Comparison of ENCODE assay signal across 8 cellular contexts in genomic region chr3:48428088-48428862, GRCh38. TPM values are rescaled to one million over a fixed set of nuclear protein-coding genes. Genes with fewer than 3 reads are reported as not detected.
DNase-seq lines count a peak whose midpoint lies in the region; ATAC-seq, FAIRE-seq and TF ChIP-seq lines count a peak whose summit lies in the region.

No MANE protein-coding gene starts in this region.

- no peaks in the 10 kb centered on the region for H3K79me2 ChIP-seq in ACC112 (ENCODE audit: control insufficient read depth, insufficient read depth, low read length, unreplicated experiment)
- H3K79me2 ChIP-seq in HepG2 (ENCODE audit: insufficient read depth, low read length): peaks cover 56% of the 10 kb centered on the region

- H3K4me1 ChIP-seq in ACC112 (ENCODE audit: control insufficient read depth, insufficient read depth, low read length, unreplicated experiment) (peaks cover 24% of the 10 kb centered on the region), HEK293 (ENCODE audit: control insufficient read depth, insufficient read depth, low read length) (peaks cover 3% of the 10 kb centered on the region; the same call in 1 of the 2 replicates), body of pancreas (peaks cover 70% of the 10 kb centered on the region), HepG2 (ENCODE audit: insufficient read depth, low read length) (peaks cover 83% of the 10 kb centered on the region), transverse colon (peaks cover 32 to 56% (median 49%) of the 10 kb centered on the region in 4 donors)

- no peaks in the 10 kb centered on the region for H3K9me3 ChIP-seq in HEK293 (ENCODE audit: control insufficient read depth, insufficient read depth, low read depth, low read length)
- no peaks in the 10 kb centered on the region for H3K9me3 ChIP-seq in body of pancreas
- no peaks in the 10 kb centered on the region for H3K9me3 ChIP-seq in HepG2 (ENCODE audit: low read length)
- H3K9me3 ChIP-seq in transverse colon: no peaks in the 10 kb centered on the region

- POLR2A ChIA-PET in HEK293 (lab: Yijun Ruan, JAX): interaction anchor here (1.0 kb wide), 1 partner anchor 12 kb away, joined by 6 read pairs; the partner anchor contains the start of genes CCDC51 and TMA7
- POLR2A ChIA-PET in HepG2 (lab: Yijun Ruan, JAX): interaction anchor here (0.5 to 9.0 kb wide), 15 partner anchors 8 to 194 kb away, joined by 3 to 130 read pairs (median 7); partner anchors contain the start of genes ATRIP, CCDC51, PFKFB4 and TMA7

- H3K4me3 ChIP-seq in ACC112 (ENCODE audit: low read depth, low read length) (peak overlapping the region; percentile 85), HEK293 (ENCODE audit: low read depth, low read length) (peak overlapping the region; percentile 70), body of pancreas (peak overlapping the region; percentile 39 to 69), HepG2 (replicated peaks in 1 of 3; ENCODE audit: insufficient read depth in 1 of 3, low read depth in 2 of 3, low read length in 3 of 3) (peak overlapping the region; percentile 79 to 93 (median 86)), transverse colon (peak overlapping the region; percentile 56 to 83 (median 69))

- H3K27me3 ChIP-seq in ACC112 (ENCODE audit: insufficient read depth, low read length) (no peaks in the 10 kb centered on the region), body of pancreas (no peaks in the 10 kb centered on the region), HepG2 (ENCODE audit: control insufficient read depth in 1 of 2, insufficient read depth in 2 of 2, low read length in 2 of 2) (no peaks in the 10 kb centered on the region), transverse colon (no peaks in the 10 kb centered on the region)

- in situ Hi-C loops in HepG2 (cut with HindIII; ENCODE audit: extremely low pct_ligation_motif_present, low pct_unique_long_range_greater_than_20kb) (no loop called here), transverse colon (cut with MboI; ENCODE audit: low pct_ligation_motif_present in 1 of 4, low pct_unique_long_range_greater_than_20kb in 1 of 4, low sequenced_read_pairs in 3 of 4) (no loop called here)

- peaks cover 10% of the 10 kb centered on the region; the same call in 1 of the 2 replicates for H3K36me3 ChIP-seq in ACC112 (ENCODE audit: insufficient read depth, low read length)
- peaks cover 0 to 23% of the 10 kb centered on the region in 2 experiments; a peak in 1 of 3 replicates for H3K36me3 ChIP-seq in HEK293 (ENCODE audit: control insufficient read depth in 2 of 2, insufficient read depth in 1 of 2, low read length in 2 of 2)
- peaks cover 0 to 3% of the 10 kb centered on the region in 2 donors for H3K36me3 ChIP-seq in body of pancreas (replicated peaks in 1 of 2; ENCODE audit: insufficient read depth in 1 of 2, low read depth in 2 of 2)
- H3K36me3 ChIP-seq in HepG2 (replicated peaks in 1 of 2; ENCODE audit: control insufficient read depth in 1 of 2, insufficient read depth in 2 of 2, low read length in 2 of 2): peaks cover 13 to 24% of the 10 kb centered on the region in 2 experiments
- H3K36me3 ChIP-seq in transverse colon: no peaks in the 10 kb centered on the region

- DNase-seq in body of pancreas (peak; percentile 74 to 85 (median 84)), HepG2 (ENCODE audit: low spot score) (peak; percentile 90), transverse colon (peak; percentile 80), NCI-H2227 (lab: John Stamatoyannopoulos, UW; ENCODE audit: unreplicated experiment) (no peak), NCI-H2171 treated with DMSO at 0.1 percent for 48 hours (lab: John Stamatoyannopoulos, UW) (no peak)

- TF ChIP-seq EP300 in HepG2 (IDR thresholded peaks at IDR 0.05; ENCODE audit: low read depth in 2 of 2, low read length in 2 of 2): no peak; a peak in 1 of 4 replicates
- no peak for TF ChIP-seq EP300 in HepG2 (CRISPR knock-in tag; IDR thresholded peaks at IDR 0.05; ENCODE audit: borderline replicate concordance)
- TF ChIP-seq EP300 in transverse colon (IDR thresholded peaks at IDR 0.05; ENCODE audit: low read depth): no peak

- TF ChIP-seq RAD21 in HepG2 (CRISPR knock-in tag; IDR thresholded peaks at IDR 0.05): peak; percentile 43; the same call in 1 of the 2 replicates

- no peak overlapping the region for H3K27ac ChIP-seq in ACC112 (ENCODE audit: low read depth, low read length)
- H3K27ac ChIP-seq in HEK293 (ENCODE audit: extremely low read depth, low read depth, low read length): no peak overlapping the region
- peak overlapping the region; percentile 90 to 96 (median 94) for H3K27ac ChIP-seq in body of pancreas
- peak overlapping the region; percentile 99 for H3K27ac ChIP-seq in HepG2 (ENCODE audit: extremely low read length, insufficient read depth, low read length)
- H3K27ac ChIP-seq in transverse colon: peak overlapping the region; percentile 90 to 97 (median 92)

- CTCF ChIA-PET in HEK293 (lab: Yijun Ruan, JAX): interaction anchor here (0.8 to 4.1 kb wide), 2 partner anchors 8 to 14 kb away, joined by 3 to 25 read pairs; no protein-coding TSS in a partner anchor
- CTCF ChIA-PET in HepG2 (lab: Yijun Ruan, JAX; ENCODE audit: low intra/inter-chr PET ratio, low total read pairs): interaction anchor here (3.1 kb wide), 1 partner anchor 7 kb away, joined by 14 read pairs; no protein-coding TSS in a partner anchor

- H2AFZ ChIP-seq in ACC112 (ENCODE audit: low read length, unreplicated experiment) (no peak overlapping the region), HepG2 (ENCODE audit: low read length) (no peak overlapping the region)

- peak overlapping the region; percentile 100 for H3K4me2 ChIP-seq in HepG2 (ENCODE audit: low read depth, low read length)

- 13% methylated on average over 18 of the region's 18 CpGs; no CpG with 5 or more reads in 1 of the 2 donors for WGBS in body of pancreas, 2 donors
- 0% methylated on average over 2 of the region's 18 CpGs for WGBS in HepG2 (ENCODE audit: low lambda C conversion rate)
- WGBS in transverse colon (ENCODE audit: low coverage in 1 of 2), 2 donors: 34% methylated on average over 18 of the region's 18 CpGs; no CpG with 5 or more reads in 1 of the 2 donors

- H3K9ac ChIP-seq in HepG2 (ENCODE audit: insufficient read depth, low read depth, low read length): peak overlapping the region; percentile 96

- BruUV-seq in HepG2 (replicated peaks; lab: Mats Ljungman, UMichigan): no TSS peak

- ATAC-seq in body of pancreas (peak; percentile 52), HepG2 (peak; percentile 66), GM21619 (IDR thresholded peaks at IDR 0.05; ENCODE audit: unreplicated experiment) (no peak)

- H4K20me1 ChIP-seq in HepG2 (ENCODE audit: insufficient read depth, low read length): peaks cover 50% of the 10 kb centered on the region

- TF ChIP-seq POLR2A in body of pancreas (IDR thresholded peaks at IDR 0.05) (peak in 2 of 3 donors; percentile 51 to 52), HepG2 (IDR thresholded peaks at IDR 0.05; ENCODE audit: insufficient read depth in 1 of 2, low read depth in 2 of 2, low read length in 2 of 2) (no peak), transverse colon (IDR thresholded peaks at IDR 0.05) (peak; percentile 61)

- TF ChIP-seq CTCF in HEK293 (tag by site-specific recombination; IDR thresholded peaks at IDR 0.05): no peak
- TF ChIP-seq CTCF in body of pancreas (IDR thresholded peaks at IDR 0.05): no peak
- TF ChIP-seq CTCF in HepG2 (CRISPR knock-in tag; IDR thresholded peaks at IDR 0.05): no peak
- TF ChIP-seq CTCF in transverse colon (IDR thresholded peaks at IDR 0.05): no peak

- intact Hi-C loops in body of pancreas (cut with DNase I): no loop called here
- intact Hi-C loops in HepG2 (cut with micrococcal nuclease; ENCODE audit: unreplicated experiment): no loop called here
- intact Hi-C loops in transverse colon (cut with DNase I; ENCODE audit: low total_unique reads): no loop called here

- FAIRE-seq in HepG2 (lab: Jason Lieb, UNC): peak; percentile 93

RNA-seq across cellular contexts. Expression of gene PLXNB1, which starts 1.6 kb away (rescaled TPM):
- total RNA-seq in body of pancreas: 100 to 1,000 TPM; 118 to 311 TPM
- 25.4 and 86.0 TPM in 2 replicates for total RNA-seq in HepG2 (2016; rRNA removed; fragmentation: Illumina TruSeq; extraction: Trizol)
- 33.1 and 33.9 TPM in 2 replicates for total RNA-seq in HepG2 (2016; cell fraction: cytosol; rRNA removed; fragmentation: Illumina TruSeq; extraction: Trizol; ENCODE audit: low read depth)
- 23.9 and 92.3 TPM in 2 replicates for total RNA-seq in HepG2 (2016; cell fraction: insoluble cytoplasmic fraction; rRNA removed; fragmentation: Illumina TruSeq; extraction: Trizol)
- total RNA-seq in HepG2 (2016; cell fraction: membrane; rRNA removed; fragmentation: Illumina TruSeq; extraction: Trizol): 30.7 and 31.8 TPM in 2 replicates
- 140 and 158 TPM in 2 replicates for total RNA-seq in HepG2 (2016; cell fraction: nucleus; rRNA removed; fragmentation: Illumina TruSeq; extraction: Trizol)
- polyA plus RNA-seq in HepG2 (2011; rRNA removed): 143 and 179 TPM in 2 replicates
- polyA plus RNA-seq in HepG2 (2011; cell fraction: cytosol; rRNA removed): 71.5 and 83.2 TPM in 2 replicates
- 1,144 and 1,345 TPM in 2 replicates for polyA plus RNA-seq in HepG2 (2011; cell fraction: nucleus; rRNA removed)
- polyA plus RNA-seq in HepG2 (2012): 140 and 149 TPM in 2 replicates
- 5.5 and 6.7 TPM in 2 replicates for polyA plus RNA-seq in HepG2 (2016; cell fraction: cytosol; fragmentation: Illumina TruSeq; extraction: Trizol; ENCODE audit: low read depth)
- polyA plus RNA-seq in HepG2 (2016; cell fraction: insoluble cytoplasmic fraction; fragmentation: Illumina TruSeq; extraction: Trizol; ENCODE audit: low read depth): 23.3 and 26.9 TPM in 2 replicates
- 12.8 and 12.9 TPM in 2 replicates for polyA plus RNA-seq in HepG2 (2016; cell fraction: membrane; fragmentation: Illumina TruSeq; extraction: Trizol; ENCODE audit: low read depth)
- 420 and 470 TPM in 2 replicates for polyA plus RNA-seq in HepG2 (2016; cell fraction: nucleus; fragmentation: Illumina TruSeq; extraction: Trizol; ENCODE audit: insufficient read depth, low read depth)
- 83.4 and 325 TPM in 2 replicates for polyA minus RNA-seq in HepG2 (2011; rRNA and poly(A)+ RNA removed; ENCODE audit: low replicate concordance)
- polyA minus RNA-seq in HepG2 (2011; cell fraction: cytosol; rRNA and poly(A)+ RNA removed): 54.4 and 79.5 TPM in 2 replicates
- polyA minus RNA-seq in HepG2 (2011; cell fraction: nucleus; rRNA and poly(A)+ RNA removed): 295 and 329 TPM in 2 replicates
- total RNA-seq in transverse colon: 100 to 1,000 TPM; 129 to 530 (median 245) TPM

RNA-seq across cellular contexts. Expression of gene CCDC51, which starts 11.6 kb away (rescaled TPM):
- total RNA-seq in body of pancreas (1 to 10 TPM in 1 of 2 donors, under 1 TPM in 1; 0.33 to 2.6 TPM), HepG2 (2016; rRNA removed; fragmentation: Illumina TruSeq; extraction: Trizol) (29.4 and 38.3 TPM in 2 replicates), transverse colon (10 to 100 TPM in 2 of 4 donors, 1 to 10 TPM in 2; 2.8 to 14.1 (median 8.2) TPM)
- 7.6 and 8.2 TPM in 2 replicates for total RNA-seq in HepG2 (2016; cell fraction: cytosol; rRNA removed; fragmentation: Illumina TruSeq; extraction: Trizol; ENCODE audit: low read depth)
- 33.5 and 38.7 TPM in 2 replicates for total RNA-seq in HepG2 (2016; cell fraction: insoluble cytoplasmic fraction; rRNA removed; fragmentation: Illumina TruSeq; extraction: Trizol)
- 12.2 and 12.5 TPM in 2 replicates for total RNA-seq in HepG2 (2016; cell fraction: membrane; rRNA removed; fragmentation: Illumina TruSeq; extraction: Trizol)
- 12.4 and 13.6 TPM in 2 replicates for total RNA-seq in HepG2 (2016; cell fraction: nucleus; rRNA removed; fragmentation: Illumina TruSeq; extraction: Trizol)
- polyA plus RNA-seq in HepG2 (2011; rRNA removed): 15.5 and 18.1 TPM in 2 replicates
- 16.8 and 19.2 TPM in 2 replicates for polyA plus RNA-seq in HepG2 (2011; cell fraction: cytosol; rRNA removed)
- 6.5 and 8.5 TPM in 2 replicates for polyA plus RNA-seq in HepG2 (2011; cell fraction: nucleus; rRNA removed)
- 8.4 and 9.8 TPM in 2 replicates for polyA plus RNA-seq in HepG2 (2012)
- polyA plus RNA-seq in HepG2 (2016; cell fraction: cytosol; fragmentation: Illumina TruSeq; extraction: Trizol; ENCODE audit: low read depth): 3.9 and 4.9 TPM in 2 replicates
- 29.3 and 29.9 TPM in 2 replicates for polyA plus RNA-seq in HepG2 (2016; cell fraction: insoluble cytoplasmic fraction; fragmentation: Illumina TruSeq; extraction: Trizol; ENCODE audit: low read depth)
- 8.0 TPM in 2 replicates for polyA plus RNA-seq in HepG2 (2016; cell fraction: membrane; fragmentation: Illumina TruSeq; extraction: Trizol; ENCODE audit: low read depth)
- polyA plus RNA-seq in HepG2 (2016; cell fraction: nucleus; fragmentation: Illumina TruSeq; extraction: Trizol; ENCODE audit: insufficient read depth, low read depth): 16.3 and 19.0 TPM in 2 replicates
- polyA minus RNA-seq in HepG2 (2011; rRNA and poly(A)+ RNA removed; ENCODE audit: low replicate concordance): 11.3 and 25.4 TPM in 2 replicates
- polyA minus RNA-seq in HepG2 (2011; cell fraction: cytosol; rRNA and poly(A)+ RNA removed): 4.5 and 4.7 TPM in 2 replicates
- polyA minus RNA-seq in HepG2 (2011; cell fraction: nucleus; rRNA and poly(A)+ RNA removed): 3.0 and 3.3 TPM in 2 replicates

RNA-seq across cellular contexts. Expression of gene TMA7, which starts 11.8 kb away (rescaled TPM):
- total RNA-seq in body of pancreas (100 to 1,000 TPM; 113 to 156 TPM), HepG2 (2016; rRNA removed; fragmentation: Illumina TruSeq; extraction: Trizol) (486 and 510 TPM in 2 replicates), transverse colon (100 to 1,000 TPM; 115 to 279 (median 192) TPM)
- total RNA-seq in HepG2 (2016; cell fraction: cytosol; rRNA removed; fragmentation: Illumina TruSeq; extraction: Trizol; ENCODE audit: low read depth): 913 and 1,296 TPM in 2 replicates
- 511 and 522 TPM in 2 replicates for total RNA-seq in HepG2 (2016; cell fraction: insoluble cytoplasmic fraction; rRNA removed; fragmentation: Illumina TruSeq; extraction: Trizol)
- total RNA-seq in HepG2 (2016; cell fraction: membrane; rRNA removed; fragmentation: Illumina TruSeq; extraction: Trizol): 763 and 886 TPM in 2 replicates
- 177 and 187 TPM in 2 replicates for total RNA-seq in HepG2 (2016; cell fraction: nucleus; rRNA removed; fragmentation: Illumina TruSeq; extraction: Trizol)
- polyA plus RNA-seq in HepG2 (2011; rRNA removed): 80.9 and 100 TPM in 2 replicates
- polyA plus RNA-seq in HepG2 (2011; cell fraction: cytosol; rRNA removed): 69.9 and 96.6 TPM in 2 replicates
- polyA plus RNA-seq in HepG2 (2011; cell fraction: nucleus; rRNA removed): 23.2 and 42.0 TPM in 2 replicates
- polyA plus RNA-seq in HepG2 (2012): 194 and 244 TPM in 2 replicates
- polyA plus RNA-seq in HepG2 (2016; cell fraction: cytosol; fragmentation: Illumina TruSeq; extraction: Trizol; ENCODE audit: low read depth): 1,200 and 1,620 TPM in 2 replicates
- polyA plus RNA-seq in HepG2 (2016; cell fraction: insoluble cytoplasmic fraction; fragmentation: Illumina TruSeq; extraction: Trizol; ENCODE audit: low read depth): 517 and 532 TPM in 2 replicates
- 742 and 956 TPM in 2 replicates for polyA plus RNA-seq in HepG2 (2016; cell fraction: membrane; fragmentation: Illumina TruSeq; extraction: Trizol; ENCODE audit: low read depth)
- 336 and 389 TPM in 2 replicates for polyA plus RNA-seq in HepG2 (2016; cell fraction: nucleus; fragmentation: Illumina TruSeq; extraction: Trizol; ENCODE audit: insufficient read depth, low read depth)
- 4.4 and 15.7 TPM in 2 replicates for polyA minus RNA-seq in HepG2 (2011; rRNA and poly(A)+ RNA removed; ENCODE audit: low replicate concordance)
- polyA minus RNA-seq in HepG2 (2011; cell fraction: cytosol; rRNA and poly(A)+ RNA removed): 18.7 and 23.2 TPM in 2 replicates
- polyA minus RNA-seq in HepG2 (2011; cell fraction: nucleus; rRNA and poly(A)+ RNA removed): 18.4 and 25.9 TPM in 2 replicates

RNA-seq across cellular contexts. Expression of gene ATRIP, which starts 18.3 kb away (rescaled TPM):
- total RNA-seq in body of pancreas (1 to 10 TPM; 2.6 to 4.3 TPM), HepG2 (2016; rRNA removed; fragmentation: Illumina TruSeq; extraction: Trizol) (11.4 and 12.5 TPM in 2 replicates), transverse colon (1 to 10 TPM; 1.8 to 4.4 (median 2.9) TPM)
- 2.6 and 2.7 TPM in 2 replicates for total RNA-seq in HepG2 (2016; cell fraction: cytosol; rRNA removed; fragmentation: Illumina TruSeq; extraction: Trizol; ENCODE audit: low read depth)
- 9.5 and 10.4 TPM in 2 replicates for total RNA-seq in HepG2 (2016; cell fraction: insoluble cytoplasmic fraction; rRNA removed; fragmentation: Illumina TruSeq; extraction: Trizol)
- 2.4 and 3.4 TPM in 2 replicates for total RNA-seq in HepG2 (2016; cell fraction: membrane; rRNA removed; fragmentation: Illumina TruSeq; extraction: Trizol)
- 7.4 and 11.0 TPM in 2 replicates for total RNA-seq in HepG2 (2016; cell fraction: nucleus; rRNA removed; fragmentation: Illumina TruSeq; extraction: Trizol)
- 5.1 and 5.3 TPM in 2 replicates for polyA plus RNA-seq in HepG2 (2011; rRNA removed)
- 3.7 and 4.7 TPM in 2 replicates for polyA plus RNA-seq in HepG2 (2011; cell fraction: cytosol; rRNA removed)
- 12.6 and 13.3 TPM in 2 replicates for polyA plus RNA-seq in HepG2 (2011; cell fraction: nucleus; rRNA removed)
- 3.2 and 4.1 TPM in 2 replicates for polyA plus RNA-seq in HepG2 (2012)
- 0.97 and 1.0 TPM in 2 replicates for polyA plus RNA-seq in HepG2 (2016; cell fraction: cytosol; fragmentation: Illumina TruSeq; extraction: Trizol; ENCODE audit: low read depth)
- 7.8 and 11.5 TPM in 2 replicates for polyA plus RNA-seq in HepG2 (2016; cell fraction: insoluble cytoplasmic fraction; fragmentation: Illumina TruSeq; extraction: Trizol; ENCODE audit: low read depth)
- polyA plus RNA-seq in HepG2 (2016; cell fraction: membrane; fragmentation: Illumina TruSeq; extraction: Trizol; ENCODE audit: low read depth): 1.2 and 1.5 TPM in 2 replicates
- 14.7 and 21.6 TPM in 2 replicates for polyA plus RNA-seq in HepG2 (2016; cell fraction: nucleus; fragmentation: Illumina TruSeq; extraction: Trizol; ENCODE audit: insufficient read depth, low read depth)
- 11.5 and 35.8 TPM in 2 replicates for polyA minus RNA-seq in HepG2 (2011; rRNA and poly(A)+ RNA removed; ENCODE audit: low replicate concordance)
- polyA minus RNA-seq in HepG2 (2011; cell fraction: cytosol; rRNA and poly(A)+ RNA removed): 2.1 and 3.8 TPM in 2 replicates
- 5.2 and 9.8 TPM in 2 replicates for polyA minus RNA-seq in HepG2 (2011; cell fraction: nucleus; rRNA and poly(A)+ RNA removed)

RNA-seq across cellular contexts. Expression of gene FBXW12, which starts 56.3 kb away (rescaled TPM):
- total RNA-seq in body of pancreas (10 to 100 TPM in 1 of 2 donors, 1 to 10 TPM in 1; 3.4 to 23.7 TPM), HepG2 (2016; rRNA removed; fragmentation: Illumina TruSeq; extraction: Trizol) (not detected in 2 replicates), transverse colon (not detected)
- total RNA-seq in HepG2 (2016; cell fraction: cytosol; rRNA removed; fragmentation: Illumina TruSeq; extraction: Trizol; ENCODE audit: low read depth): not detected in 2 replicates
- not detected in 2 replicates for total RNA-seq in HepG2 (2016; cell fraction: insoluble cytoplasmic fraction; rRNA removed; fragmentation: Illumina TruSeq; extraction: Trizol)
- total RNA-seq in HepG2 (2016; cell fraction: membrane; rRNA removed; fragmentation: Illumina TruSeq; extraction: Trizol): not detected in 2 replicates
- total RNA-seq in HepG2 (2016; cell fraction: nucleus; rRNA removed; fragmentation: Illumina TruSeq; extraction: Trizol): not detected in 2 replicates
- polyA plus RNA-seq in HepG2 (2011; rRNA removed): not detected in 2 replicates
- not detected in 2 replicates for polyA plus RNA-seq in HepG2 (2011; cell fraction: cytosol; rRNA removed)
- not detected in 2 replicates for polyA plus RNA-seq in HepG2 (2011; cell fraction: nucleus; rRNA removed)
- polyA plus RNA-seq in HepG2 (2012): 0.25 and 0.48 TPM in 2 replicates
- polyA plus RNA-seq in HepG2 (2016; cell fraction: cytosol; fragmentation: Illumina TruSeq; extraction: Trizol; ENCODE audit: low read depth): not detected in 2 replicates
- not detected in 2 replicates for polyA plus RNA-seq in HepG2 (2016; cell fraction: insoluble cytoplasmic fraction; fragmentation: Illumina TruSeq; extraction: Trizol; ENCODE audit: low read depth)
- polyA plus RNA-seq in HepG2 (2016; cell fraction: membrane; fragmentation: Illumina TruSeq; extraction: Trizol; ENCODE audit: low read depth): not detected in 2 replicates
- not detected in 2 replicates for polyA plus RNA-seq in HepG2 (2016; cell fraction: nucleus; fragmentation: Illumina TruSeq; extraction: Trizol; ENCODE audit: insufficient read depth, low read depth)
- not detected in 2 replicates for polyA minus RNA-seq in HepG2 (2011; rRNA and poly(A)+ RNA removed; ENCODE audit: low replicate concordance)
- polyA minus RNA-seq in HepG2 (2011; cell fraction: cytosol; rRNA and poly(A)+ RNA removed): not detected in 2 replicates
- not detected in 2 replicates for polyA minus RNA-seq in HepG2 (2011; cell fraction: nucleus; rRNA and poly(A)+ RNA removed)

Comparison
In these comparisons a context has a peak if more than half of its experiments do, and no peak if none do; other contexts are left out.
1. H3K27ac ChIP-seq: peak in body of pancreas (4 of 4), HepG2 (single experiment) and transverse colon (4 of 4); none in ACC112 (single experiment) and HEK293 (single experiment).
2. DNase-seq: peak in body of pancreas (4 of 4), HepG2 (single experiment) and transverse colon (single experiment); none in NCI-H2227 (single experiment) and NCI-H2171 treated with DMSO at 0.1 percent for 48 hours (single experiment).
3. POLR2A ChIP-seq: peak in body of pancreas (2 of 3) and transverse colon (single experiment); none in HepG2 (0 of 2).
4. Peak in every context shown above with its lines, with median percentiles within 50 percentile points of each other: H3K4me3 ChIP-seq.